In genomic region chr17:40499551-40500189, GRCh38 we compare ENCODE assay signal across 8 cellular contexts. TPM values are rescaled to one million over a fixed set of nuclear protein-coding genes. Genes with fewer than 3 reads are reported as not detected.
A peak's percentile ranks its signal among the peaks of the same experiment; 100 is the strongest.
DNase-seq lines count a peak whose midpoint lies in the region; ATAC-seq and TF ChIP-seq lines count a peak whose summit lies in the region.

No MANE protein-coding gene starts in this region.

- no peaks in the 10 kb centered on the region for H4K20me1 ChIP-seq in SK-N-SH (ENCODE audit: insufficient read depth)

- H3K27ac Mint-ChIP-seq in stimulated activated effector memory CD8-positive, alpha-beta T cell treated with anti-CD3 and anti-CD28 coated beads, Interleukin-12 subunit alpha, Interleukin-12 subunit beta, amount 100 ng/mL, for 72 hours: no peak overlapping the region

- no peaks in the 10 kb centered on the region for H3K9me3 Mint-ChIP-seq in stimulated activated effector memory CD8-positive, alpha-beta T cell treated with anti-CD3 and anti-CD28 coated beads, Interleukin-12 subunit alpha, Interleukin-12 subunit beta, amount 100 ng/mL, for 72 hours

- H3K9ac ChIP-seq in SK-N-SH: no peak overlapping the region

- no peak overlapping the region for H3K27ac ChIP-seq in HEK293 (ENCODE audit: extremely low read depth, low read depth, low read length)
- H3K27ac ChIP-seq in SK-N-SH (ENCODE audit: low read depth in 2 of 2, low read length in 1 of 2): 0 out of 4 replicates have a peak overlapping the region, but pooled peaks of 1 of the 2 experiments have one; percentile 18
- H3K27ac ChIP-seq in spleen: peak overlapping the region in 3 of 8 donors; percentile 8 to 58 (median 24)

- H3K36me3 ChIP-seq in HEK293 (ENCODE audit: control insufficient read depth in 2 of 2, insufficient read depth in 1 of 2, low read length in 2 of 2): no peaks in the 10 kb centered on the region
- H3K36me3 ChIP-seq in SK-N-SH (replicated peaks in 1 of 2; ENCODE audit: control insufficient read depth in 1 of 2, insufficient read depth in 2 of 2, low read length in 1 of 2): no peaks in the 10 kb centered on the region
- no peaks in the 10 kb centered on the region for H3K36me3 ChIP-seq in spleen

- TF ChIP-seq CTCF in HEK293 (tag by site-specific recombination; IDR thresholded peaks at IDR 0.05) (no peak), SK-N-SH (IDR thresholded peaks at IDR 0.05) (no peak), spleen (IDR thresholded peaks at IDR 0.05 in 8 of 11, conservative IDR thresholded peaks at IDR 0.05 in 3 of 11) (peak in 1 of 11 experiments; percentile 5)

- no peak for TF ChIP-seq RAD21 in SK-N-SH (IDR thresholded peaks at IDR 0.05; ENCODE audit: low read length)

- H3K79me2 ChIP-seq in SK-N-SH (ENCODE audit: insufficient read depth): no peaks in the 10 kb centered on the region

- H3K4me3 ChIP-seq in HEK293 (ENCODE audit: low read depth, low read length): no peak overlapping the region
- H3K4me3 ChIP-seq in SK-N-SH (ENCODE audit: low read depth in 2 of 2, low read length in 1 of 2): peak overlapping the region in 1 of 2 experiments; percentile 13; a peak in 1 of 4 replicates
- H3K4me3 ChIP-seq in spleen: peak overlapping the region in 1 of 8 donors; percentile 9

- H3K36me3 Mint-ChIP-seq in stimulated activated effector memory CD8-positive, alpha-beta T cell treated with anti-CD3 and anti-CD28 coated beads, Interleukin-12 subunit alpha, Interleukin-12 subunit beta, amount 100 ng/mL, for 72 hours: no peaks in the 10 kb centered on the region

- no peak for TF ChIP-seq POLR2A in spleen (IDR thresholded peaks at IDR 0.05)

- H3K9me2 ChIP-seq in SK-N-SH: no peaks in the 10 kb centered on the region

- POLR2A ChIA-PET in HEK293 (lab: Yijun Ruan, JAX) (interaction anchor here (1.0 to 1.2 kb wide), 4 partner anchors 10 to 33 kb away, joined by 3 to 5 read pairs (median 4); no protein-coding TSS in a partner anchor), SK-N-SH (lab: Yijun Ruan, JAX) (interaction anchor here (0.9 to 2.3 kb wide), 3 partner anchors 9 to 48 kb away, joined by 3 to 11 read pairs (median 3); no protein-coding TSS in a partner anchor)

- peaks cover 6% of the 10 kb centered on the region for H3F3A ChIP-seq in SK-N-SH (replicated peaks; ENCODE audit: insufficient read depth)

- intact Hi-C loops in head of caudate nucleus (cut with DNase I): loop anchor here (10.0 kb wide), 1 partner anchor 45 kb away; no protein-coding TSS in a partner anchor
- intact Hi-C loops in posterior vena cava (cut with DNase I): no loop called here
- intact Hi-C loops in spleen (cut with DNase I; ENCODE audit: low total_unique reads): no loop called here

- DNase-seq in SK-N-SH (peak; percentile 84), head of caudate nucleus (peak in 39 of 42 donors; percentile 5 to 78 (median 45)), posterior vena cava (ENCODE audit: low spot score) (peak; percentile 94), spleen (no peak), SKM-1 treated with dmso at 0.1 percent for 144 hours (lab: John Stamatoyannopoulos, UW; ENCODE audit: unreplicated experiment) (no peak)
- no peak for DNase-seq in stimulated activated effector memory CD8-positive, alpha-beta T cell treated with anti-CD3 and anti-CD28 coated beads, Interleukin-12 subunit alpha, Interleukin-12 subunit beta, amount 100 ng/mL, for 72 hours (ENCODE audit: low spot score in 2 of 2)
- DNase-seq in activated CD4-positive, alpha-beta T cell treated with anti-CD3 and anti-CD28 coated beads for 48 hours: no peak

- H3K9me3 ChIP-seq in HEK293 (ENCODE audit: control insufficient read depth, insufficient read depth, low read depth, low read length) (no peaks in the 10 kb centered on the region), SK-N-SH (no peaks in the 10 kb centered on the region), spleen (no peaks in the 10 kb centered on the region)

- H3K4me3 Mint-ChIP-seq in stimulated activated effector memory CD8-positive, alpha-beta T cell treated with anti-CD3 and anti-CD28 coated beads, Interleukin-12 subunit alpha, Interleukin-12 subunit beta, amount 100 ng/mL, for 72 hours: no peak overlapping the region

- H3K4me1 Mint-ChIP-seq in stimulated activated effector memory CD8-positive, alpha-beta T cell treated with anti-CD3 and anti-CD28 coated beads, Interleukin-12 subunit alpha, Interleukin-12 subunit beta, amount 100 ng/mL, for 72 hours: peaks cover 18% of the 10 kb centered on the region

- H3K4me2 ChIP-seq in SK-N-SH: peak overlapping the region; percentile 76

- no peak for TF ChIP-seq EP300 in SK-N-SH (IDR thresholded peaks at IDR 0.05; ENCODE audit: borderline replicate concordance in 1 of 2, low read depth in 1 of 2, low read length in 1 of 2)

- no peak for ATAC-seq in stimulated activated effector memory CD8-positive, alpha-beta T cell treated with anti-CD3 and anti-CD28 coated beads, Interleukin-12 subunit alpha, Interleukin-12 subunit beta, amount 100 ng/mL, for 72 hours

- 18% methylated on average over 12 of the region's 17 CpGs for WGBS in SK-N-SH (ENCODE audit: low lambda C conversion rate)
- WGBS in spleen, 5 donors: 26 to 41% (median 27%) methylated on average over 12 to 17 of the region's 17 CpGs

- CTCF ChIA-PET in HEK293 (lab: Yijun Ruan, JAX): interaction anchor here (1.2 to 5.1 kb wide), 5 partner anchors 13 to 61 kb away, joined by 3 to 31 read pairs (median 6); no protein-coding TSS in a partner anchor
- CTCF ChIA-PET in SK-N-SH (lab: Yijun Ruan, JAX): interaction anchor here (1.0 to 3.6 kb wide), 6 partner anchors 23 to 298 kb away, joined by 3 to 37 read pairs (median 4); no protein-coding TSS in a partner anchor

- H3K27me3 ChIP-seq in SK-N-SH (ENCODE audit: insufficient read depth): no peaks in the 10 kb centered on the region
- peaks cover 0 to 20% (median 5%) of the 10 kb centered on the region in 7 donors for H3K27me3 ChIP-seq in spleen (replicated peaks in 1 of 7)

- H3K4me1 ChIP-seq in HEK293 (ENCODE audit: control insufficient read depth, insufficient read depth, low read length) (no peaks in the 10 kb centered on the region; the same call in 1 of the 2 replicates), SK-N-SH (ENCODE audit: control insufficient read depth in 1 of 2, insufficient read depth in 2 of 2, low read depth in 1 of 2, low read length in 1 of 2) (peaks cover 5 to 11% of the 10 kb centered on the region in 2 experiments; a peak in 1 of 4 replicates), spleen (peaks cover 0 to 17% (median 11%) of the 10 kb centered on the region in 6 donors)

- peak overlapping the region; percentile 93 for H2AFZ ChIP-seq in SK-N-SH (ENCODE audit: low read depth)

TF ChIP-seq in HEK293, 187 proteins besides CTCF, POLR2A, EP300 and RAD21 (continues in another document):
- TF ChIP-seq SP2 (tag by site-specific recombination; IDR thresholded peaks at IDR 0.05) (peak; percentile 21; the same call in 1 of the 2 replicates), ZNF548 (tag by site-specific recombination; IDR thresholded peaks at IDR 0.05) (no peak), PBX3 (CRISPR knock-in tag; IDR thresholded peaks at IDR 0.05) (0 out of 2 replicates have a peak, but pooled peaks have one; percentile 39), ZNF311 (tag by site-specific recombination; IDR thresholded peaks at IDR 0.05; ENCODE audit: borderline replicate concordance) (no peak), SP3 (tag by site-specific recombination; IDR thresholded peaks at IDR 0.05) (0 out of 2 replicates have a peak, but pooled peaks have one; percentile 13), ZNF10 (tag by site-specific recombination; IDR thresholded peaks at IDR 0.05) (no peak), KLF9 (tag by site-specific recombination; IDR thresholded peaks at IDR 0.05; ENCODE audit: low read depth) (peak; percentile 50)

TF ChIP-seq in SK-N-SH, 30 proteins besides CTCF, POLR2A, EP300 and RAD21 (continues in another document):
- TF ChIP-seq IRF3 (IDR thresholded peaks at IDR 0.05; ENCODE audit: low read depth, low read length) (no peak), MAX (IDR thresholded peaks at IDR 0.05; ENCODE audit: low read depth) (no peak), MEF2A (IDR thresholded peaks at IDR 0.05; ENCODE audit: borderline replicate concordance, low read depth) (no peak), RCOR1 (IDR thresholded peaks at IDR 0.05; ENCODE audit: low read length) (no peak), RFX5 (IDR thresholded peaks at IDR 0.05; ENCODE audit: low read length) (no peak), USF2 (IDR thresholded peaks at IDR 0.05; ENCODE audit: borderline replicate concordance, low read depth, low read length) (no peak), TAF1 (IDR thresholded peaks at IDR 0.05; ENCODE audit: borderline replicate concordance, low read depth, low read length) (no peak), FOXJ3 (CRISPR knock-in tag; IDR thresholded peaks at IDR 0.05) (no peak)

RNA-seq across cellular contexts. Expression of gene TNS4, which starts 1.8 kb away (rescaled TPM):
- polyA plus RNA-seq in SK-N-SH (2012; rRNA removed) (not detected in 2 replicates), spleen (under 1 TPM; 0.15 to 0.45 (median 0.21) TPM)
- 0.01 TPM in 1 of 2 replicates, not detected in the other for polyA plus RNA-seq in SK-N-SH (2012; cell fraction: cytosol; rRNA removed)
- 0.02 TPM in 1 of 2 replicates, not detected in the other for polyA plus RNA-seq in SK-N-SH (2012; cell fraction: nucleus; rRNA removed)
- total RNA-seq in posterior vena cava (under 1 TPM; 0.14 to 0.38 TPM), spleen (1 to 10 TPM in 1 of 7 donors, under 1 TPM in 5, not detected in 1; 0.14 to 1.3 (median 0.41) TPM)

RNA-seq across cellular contexts. Expression of gene IGFBP4, which starts 56.4 kb away (rescaled TPM):
- polyA plus RNA-seq in SK-N-SH (2012; rRNA removed) (101 and 128 TPM in 2 replicates), spleen (100 to 1,000 TPM in 2 of 3 donors, 10 to 100 TPM in 1; 49.3 to 131 (median 107) TPM)
- 92.5 and 132 TPM in 2 replicates for polyA plus RNA-seq in SK-N-SH (2012; cell fraction: cytosol; rRNA removed)
- 60.9 and 69.1 TPM in 2 replicates for polyA plus RNA-seq in SK-N-SH (2012; cell fraction: nucleus; rRNA removed)
- total RNA-seq in posterior vena cava (1,000 to 10,000 TPM; 1,004 to 1,451 TPM), spleen (100 to 1,000 TPM; 287 to 537 (median 336) TPM)

Comparison
In these comparisons a context has a peak if more than half of its experiments do, and no peak if none do; other contexts are left out.
1. DNase-seq: peak in SK-N-SH (single experiment), head of caudate nucleus (39 of 42) and posterior vena cava (single experiment); none in spleen (single experiment), stimulated activated effector memory CD8-positive, alpha-beta T cell treated with anti-CD3 and anti-CD28 coated beads, Interleukin-12 subunit alpha, Interleukin-12 subunit beta, amount 100 ng/mL, for 72 hours (0 of 2), SKM-1 treated with dmso at 0.1 percent for 144 hours (single experiment) and activated CD4-positive, alpha-beta T cell treated with anti-CD3 and anti-CD28 coated beads for 48 hours (single experiment).
2. Of the 4 proteins assayed by ChIP-seq in both HEK293 and SK-N-SH: peak only in HEK293: PBX3; only in SK-N-SH: none; in both: none; in neither: 3.